In genomic region chr5:89499787-89500186, GRCh38 we compare ENCODE assay signal across 22 cellular contexts.
"Had no signal": no experiment of that assay in that cellular context is flagged by ENCODE, and none has a peak within 500 bp of the region (broad histone marks: within the 10 kb centered on the region; RNA-seq: fewer than 3 reads in every experiment).

No MANE protein-coding gene starts in this region.

- DNase-seq: Kasumi-1, MM.1S, NCI-H1105 treated with DMSO at 0.1 percent for 48 hours, NCI-H1417 treated with DMSO at 0.1 percent for 48 hours, NCI-H146, NCI-H1694 treated with DMSO at 0.1 percent for 48 hours, NCI-H1930, NCI-H2081, NCI-H2107, NCI-H2227 treated with DMSO at 0.1 percent for 48 hours, NCI-H526, NCI-H82, Right ventricle myocardium superior, RPMI8226, SIG-M5, T-helper 2 cell had no signal

- FAIRE-seq: HTR-8/SVneo, RCC 7860 had no signal

- H3K4me1 ChIP-seq: SJSA1 had no signal

- H3K4me3 ChIP-seq: SJSA1, SK-N-MC had no signal

- H3K9me3 ChIP-seq: SJSA1 had no signal

- H3K36me3 ChIP-seq: SJSA1 had no signal

- H3K4me2 ChIP-seq: KMS-11 had no signal

- H3K27ac ChIP-seq: HL-60, KMS-11, SJSA1, SK-N-MC had no signal

- H3K9ac ChIP-seq: KMS-11 had no signal

- H3K27me3 ChIP-seq: SJSA1 had no signal
